1 cellular context compared by ENCODE assay signal in genomic region chr6:150667977-150668716, GRCh38.
TF ChIP-seq lines count a peak whose summit lies in the region.

No MANE protein-coding gene starts in this region.

TF ChIP-seq in SK-N-SH, 30 proteins besides CTCF, POLR2A, EP300 and RAD21 (continued from another document):
- TF ChIP-seq IRF3 (IDR thresholded peaks at IDR 0.05; ENCODE audit: low read depth, low read length): no peak
